In the genomic region with DNA sequence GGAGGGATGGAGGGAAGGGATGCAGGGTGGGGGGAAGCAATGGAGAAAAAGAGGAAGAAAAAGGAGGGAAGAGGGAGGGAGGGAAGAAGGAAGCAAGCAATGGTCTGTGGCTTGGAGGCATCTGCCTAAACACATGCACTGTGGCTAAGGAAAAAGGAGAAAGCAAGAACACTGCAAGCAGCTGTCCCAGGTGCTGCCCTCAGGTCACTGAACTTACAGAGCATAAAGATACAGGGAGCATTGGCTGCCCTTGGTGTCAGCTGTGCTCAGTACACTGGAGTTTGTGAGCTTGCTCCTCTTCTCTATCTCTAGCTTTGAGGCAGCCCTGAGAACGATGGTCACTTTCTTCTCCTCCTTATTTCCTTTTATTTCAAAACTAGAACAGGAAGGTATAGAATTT, we compare ENCODE assay signal across 2 cellular contexts. TPM values are rescaled to one million over a fixed set of nuclear protein-coding genes. Genes with fewer than 3 reads are reported as not detected.
"Had no signal": no experiment of that assay in that cellular context is flagged by ENCODE, and none has a peak within 500 bp of the region (broad histone marks: within the 10 kb centered on the region; RNA-seq: fewer than 3 reads in every experiment).

No MANE protein-coding gene starts in this region.

RNA-seq across cellular contexts. Expression of a gene that starts 17.1 kb away (rescaled TPM):
- total RNA-seq: MCF 10A, Right ventricle myocardium inferior had no signal

RNA-seq across cellular contexts. Expression of a gene that starts 18.1 kb away (rescaled TPM):
- total RNA-seq: MCF 10A had no signal
